ENCODE assay signal across 8 cellular contexts in the genomic region with DNA sequence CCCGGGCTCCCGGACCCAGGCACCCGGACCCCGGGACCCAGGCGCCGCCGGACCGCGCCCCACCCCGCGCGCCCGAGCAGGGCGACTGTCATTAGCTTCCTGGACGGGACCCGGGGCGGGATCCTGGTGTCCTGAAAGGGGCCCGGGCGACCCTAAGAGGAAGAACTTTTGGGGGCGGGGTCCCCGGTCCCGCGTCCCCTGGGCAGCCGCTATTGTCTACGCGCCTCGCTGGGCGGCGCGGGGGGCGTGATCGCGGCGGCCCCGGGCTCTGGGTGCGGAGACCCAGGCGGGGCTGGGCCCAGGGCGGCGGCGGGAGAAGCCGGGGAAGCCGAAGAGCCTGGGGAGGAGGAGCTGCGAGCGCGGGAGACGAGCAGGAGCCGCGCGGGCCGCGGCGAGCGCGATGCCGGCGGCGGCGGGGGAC. TPM values are rescaled to one million over a fixed set of nuclear protein-coding genes. Genes with fewer than 3 reads are reported as not detected.
DNase-seq lines count a peak whose midpoint lies in the region; ATAC-seq, FAIRE-seq and TF ChIP-seq lines count a peak whose summit lies in the region.

No MANE protein-coding gene starts in this region.

- H3K9ac ChIP-seq in GM12878 (ENCODE audit: control insufficient read depth, insufficient read depth, low read length) = no peak overlapping the region

- BruUV-seq in GM12878 (replicated peaks; lab: Mats Ljungman, UMichigan) = no TSS peak

- peak; percentile 1 to 9 for DNase-seq in stimulated activated CD4-positive, alpha-beta T cell treated with anti-CD3 and anti-CD28 coated beads, Interleukin-2, amount 100 ng/mL, for 48 hours
- DNase-seq in stimulated activated CD4-positive, alpha-beta T cell treated with anti-CD3 and anti-CD28 coated beads, Interleukin-12 subunit alpha, Interleukin-12 subunit beta, amount 100 ng/mL, for 4 hours = no peak
- DNase-seq in GM12878 (ENCODE audit: low read depth, low spot score) = no peak
- no peak for DNase-seq in lung (ENCODE audit: low spot score)
- no peak for DNase-seq in ACHN
- no peak for DNase-seq in DMS114 treated with DMSO at 0.1 percent for 48 hours (lab: John Stamatoyannopoulos, UW; ENCODE audit: unreplicated experiment)
- DNase-seq in H4 (ENCODE audit: low spot score) = no peak

- no peak for TF ChIP-seq CTCF in GM12878 (IDR thresholded peaks at IDR 0.05 in 2 of 3, conservative IDR thresholded peaks at IDR 0.05 in 1 of 3; ENCODE audit: control insufficient read depth in 2 of 3, extremely low read depth in 1 of 3, insufficient read depth in 1 of 3, low read depth in 3 of 3, low read length in 3 of 3)
- TF ChIP-seq CTCF in lung (IDR thresholded peaks at IDR 0.05; ENCODE audit: control extremely low read depth, extremely low read depth) = no peak

- TF ChIP-seq RAD21 in GM12878 (IDR thresholded peaks at IDR 0.05; ENCODE audit: insufficient read depth, low read depth, low read length) = no peak

- H3K27ac ChIP-seq in GM12878 (ENCODE audit: control insufficient read depth, insufficient read depth) = no peak overlapping the region
- H3K27ac ChIP-seq in lung (ENCODE audit: low read depth in 1 of 2, low read length in 1 of 2) = no peak overlapping the region

- POLR2A ChIA-PET in GM12878 (lab: Charles Lee) = no interaction called here

- in situ Hi-C loops in GM12878 (cut with MboI) = no loop called here
- in situ Hi-C loops in ACHN (cut with HindIII; ENCODE audit: low pct_ligation_motif_present, low pct_unique_long_range_greater_than_20kb, low sequenced_read_pairs) = no loop called here

- CTCF ChIA-PET in GM12878 (lab: Yijun Ruan, JAX) = interaction anchor here (0.6 kb wide), 1 partner anchor 25 kb away, joined by 3 read pairs; no protein-coding TSS in a partner anchor

- FAIRE-seq in GM12878 (lab: Jason Lieb, UNC) = no peak

- 6% methylated on average over 36 of the region's 58 CpGs for WGBS in GM12878 (ENCODE audit: insufficient coverage, insufficient replicate concordance, low lambda C conversion rate, missing lambda C conversion rate)
- WGBS in lung, 2 donors = 0% methylated on average over 33 to 58 of the region's 58 CpGs

- ATAC-seq in GM12878 (no peak), lung (ENCODE audit: insufficient read depth, low FRiP score) (peak; percentile 36), HG03280 (IDR thresholded peaks at IDR 0.05; ENCODE audit: unreplicated experiment) (no peak)

- no peaks in the 10 kb centered on the region for H3K4me1 ChIP-seq in GM12878 (ENCODE audit: control insufficient read depth, insufficient read depth, low read length)
- peaks cover 0 to 6% of the 10 kb centered on the region in 2 donors for H3K4me1 ChIP-seq in lung (ENCODE audit: control insufficient read depth in 2 of 2, insufficient read depth in 2 of 2, low read length in 2 of 2)

- peaks cover 5 to 22% of the 10 kb centered on the region in 2 experiments for H3K27me3 ChIP-seq in GM12878 (replicated peaks in 1 of 2; ENCODE audit: control insufficient read depth in 2 of 2, insufficient read depth in 2 of 2, low read length in 1 of 2)
- H3K27me3 ChIP-seq in lung (ENCODE audit: control insufficient read depth, insufficient read depth) = no peaks in the 10 kb centered on the region

- H3K9me3 ChIP-seq in GM12878 (replicated peaks; ENCODE audit: control insufficient read depth, insufficient read depth, low read length) (no peaks in the 10 kb centered on the region), lung (ENCODE audit: control insufficient read depth in 2 of 2, insufficient read depth in 1 of 2, low read length in 1 of 2) (peaks cover 0 to 3% of the 10 kb centered on the region in 2 donors)

- no peak for TF ChIP-seq POLR2A in GM12878 (IDR thresholded peaks at IDR 0.05; ENCODE audit: low read depth, low read length)

- no peak overlapping the region for H2AFZ ChIP-seq in GM12878 (ENCODE audit: control insufficient read depth, low read depth, low read length)

- no peaks in the 10 kb centered on the region for H3K79me2 ChIP-seq in GM12878 (ENCODE audit: control insufficient read depth, insufficient read depth, low read length)

- H3K36me3 ChIP-seq in GM12878 (ENCODE audit: control insufficient read depth in 2 of 2, insufficient read depth in 2 of 2, low read length in 1 of 2) (no peaks in the 10 kb centered on the region), lung (ENCODE audit: control insufficient read depth in 2 of 2, insufficient read depth in 2 of 2, low read length in 2 of 2) (no peaks in the 10 kb centered on the region)

- no peak overlapping the region; the same call in 1 of the 2 replicates for H3K4me3 ChIP-seq in GM12878
- peak overlapping the region; percentile 32 for H3K4me3 ChIP-seq in lung

- intact Hi-C loops in GM12878 (cut with micrococcal nuclease; ENCODE audit: unreplicated experiment) = no loop called here

- no peaks in the 10 kb centered on the region for H4K20me1 ChIP-seq in GM12878 (ENCODE audit: control insufficient read depth, insufficient read depth)

- RAD21 ChIA-PET in GM12878 (lab: Charles Lee; ENCODE audit: unreplicated experiment) = no interaction called here

- H3K4me2 ChIP-seq in GM12878 (ENCODE audit: control insufficient read depth, insufficient read depth) = 0 out of 2 replicates have a peak overlapping the region, but pooled peaks have one; percentile 17

- SMC1A ChIA-PET in GM12878 (lab: Charles Lee; ENCODE audit: uncharacterized antibody, unreplicated experiment) = no interaction called here

- no peak for TF ChIP-seq EP300 in GM12878 (IDR thresholded peaks at IDR 0.05; ENCODE audit: borderline replicate concordance in 1 of 2, control insufficient read depth in 1 of 2, low read depth in 2 of 2, low read length in 2 of 2)

TF ChIP-seq in GM12878, 131 proteins besides CTCF, POLR2A, EP300 and RAD21:
- TF ChIP-seq, protein P1, sequence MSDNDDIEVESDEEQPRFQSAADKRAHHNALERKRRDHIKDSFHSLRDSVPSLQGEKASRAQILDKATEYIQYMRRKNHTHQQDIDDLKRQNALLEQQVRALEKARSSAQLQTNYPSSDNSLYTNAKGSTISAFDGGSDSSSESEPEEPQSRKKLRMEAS (IDR thresholded peaks at IDR 0.05; ENCODE audit: low read depth, low read length) = no peak
- TF ChIP-seq JUND (IDR thresholded peaks at IDR 0.05; ENCODE audit: low read depth, low read length) (no peak), HDAC6 (IDR thresholded peaks at IDR 0.05; ENCODE audit: unreplicated experiment) (peak; percentile 11)
- TF ChIP-seq, protein P2, sequence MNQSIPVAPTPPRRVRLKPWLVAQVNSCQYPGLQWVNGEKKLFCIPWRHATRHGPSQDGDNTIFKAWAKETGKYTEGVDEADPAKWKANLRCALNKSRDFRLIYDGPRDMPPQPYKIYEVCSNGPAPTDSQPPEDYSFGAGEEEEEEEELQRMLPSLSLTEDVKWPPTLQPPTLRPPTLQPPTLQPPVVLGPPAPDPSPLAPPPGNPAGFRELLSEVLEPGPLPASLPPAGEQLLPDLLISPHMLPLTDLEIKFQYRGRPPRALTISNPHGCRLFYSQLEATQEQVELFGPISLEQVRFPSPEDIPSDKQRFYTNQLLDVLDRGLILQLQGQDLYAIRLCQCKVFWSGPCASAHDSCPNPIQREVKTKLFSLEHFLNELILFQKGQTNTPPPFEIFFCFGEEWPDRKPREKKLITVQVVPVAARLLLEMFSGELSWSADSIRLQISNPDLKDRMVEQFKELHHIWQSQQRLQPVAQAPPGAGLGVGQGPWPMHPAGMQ (IDR thresholded peaks at IDR 0.05; ENCODE audit: borderline replicate concordance) = no peak
TF ChIP-seq in GM12878: peak in this region for 1.

RNA-seq across cellular contexts. Expression of a gene that starts 0.5 kb away (rescaled TPM):
- total RNA-seq in GM12878 (2013; cell fraction: nucleolus; rRNA removed) = 0.86 and 1.8 TPM in 2 replicates
- total RNA-seq in GM12878 (2014; rRNA removed) (not detected in 2 replicates), GM12878 (2014; rRNA removed; fragmentation: Illumina TruSeq; extraction: Trizol) (under 0.01 TPM in 1 of 2 replicates, not detected in the other), GM12878 (2021) (0.03 TPM in 1 of 2 replicates, not detected in the other), lung (1 to 10 TPM; 2.4 TPM)
- not detected for polyA plus RNA-seq in GM12878 (2011; ENCODE audit: low read depth)
- polyA plus RNA-seq in GM12878 (2011; rRNA removed) (0.10 and 0.14 TPM in 2 replicates), GM12878 (2014; fragmentation: Illumina TruSeq; extraction: Trizol) (not detected in 2 replicates), GM12878 (2014; fragmentation: Nextera tagmentation; extraction: Ambion mirVana) (not detected), GM12878 (2014; rRNA removed) (0.01 TPM in 1 of 2 replicates, not detected in the other), GM12878 (2016; fragmentation: Nextera tagmentation; extraction: Ambion mirVana) (not detected), lung (under 1 TPM; 0.27 to 0.33 TPM)
- 0.07 and 0.54 TPM in 2 replicates for polyA plus RNA-seq in GM12878 (2011; cell fraction: cytosol; rRNA removed)
- polyA plus RNA-seq in GM12878 (2011; cell fraction: nucleus; rRNA removed) = 0.16 and 0.18 TPM in 2 replicates
- 0.04 TPM in 2 replicates for polyA plus RNA-seq in GM12878 (2012)
- 0.46 and 0.80 TPM in 2 replicates for polyA minus RNA-seq in GM12878 (2011; rRNA and poly(A)+ RNA removed)
- polyA minus RNA-seq in GM12878 (2011; cell fraction: cytosol; rRNA and poly(A)+ RNA removed) = not detected in 2 replicates
- 0.29 and 0.73 TPM in 2 replicates for polyA minus RNA-seq in GM12878 (2011; cell fraction: nucleus; rRNA and poly(A)+ RNA removed)
- total RNA-seq in H4 (2014; rRNA removed; shearing (Covaris generic)) = 1.5 and 1.9 TPM in 2 replicates

Comparison
In these comparisons a context has a peak if more than half of its experiments do, and no peak if none do; other contexts are left out.
1. DNase-seq: peak in stimulated activated CD4-positive, alpha-beta T cell treated with anti-CD3 and anti-CD28 coated beads, Interleukin-2, amount 100 ng/mL, for 48 hours (2 of 2); none in stimulated activated CD4-positive, alpha-beta T cell treated with anti-CD3 and anti-CD28 coated beads, Interleukin-12 subunit alpha, Interleukin-12 subunit beta, amount 100 ng/mL, for 4 hours (single experiment), GM12878 (single experiment), lung (single experiment), ACHN (single experiment), DMS114 treated with DMSO at 0.1 percent for 48 hours (single experiment) and H4 (single experiment).